In the genomic region with DNA sequence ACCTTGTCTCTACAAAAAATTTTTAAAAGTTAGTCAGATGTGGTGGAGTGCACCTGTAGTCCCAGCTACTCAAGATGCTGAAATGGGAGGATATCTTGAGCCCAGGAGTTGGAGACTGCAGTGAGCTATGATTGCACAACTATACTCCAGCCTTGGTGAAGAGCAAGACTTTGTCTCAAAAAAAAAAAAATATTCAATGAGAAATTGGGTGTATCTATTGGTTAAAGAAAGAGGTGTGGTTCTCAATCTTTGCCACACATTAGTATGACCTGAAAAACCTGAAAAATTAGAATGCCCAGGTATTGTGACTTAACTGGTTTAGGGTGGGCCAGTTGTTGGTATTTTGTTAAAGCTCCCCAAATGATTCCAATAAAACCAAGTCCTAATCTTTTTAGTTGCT, we compare ENCODE assay signal across 25 cellular contexts. TPM values are rescaled to one million over a fixed set of nuclear protein-coding genes. Genes with fewer than 3 reads are reported as not detected.
"Had no signal": no experiment of that assay in that cellular context is flagged by ENCODE, and none has a peak within 500 bp of the region (broad histone marks: within the 10 kb centered on the region; RNA-seq: fewer than 3 reads in every experiment).

No MANE protein-coding gene starts in this region.

- H3K36me3 ChIP-seq: heart left ventricle, sigmoid colon, tibial nerve had no signal

- H3K4me3 ChIP-seq: heart left ventricle, lung, sigmoid colon, skin epidermis, testis, tibial nerve had no signal

- ATAC-seq: effector memory CD8-positive, alpha-beta T cell; heart left ventricle; left colon; left ventricle myocardium superior; stimulated activated naive B cell treated with anti-CD40 and anti-IgM and Interleukin-4, amounts not matched to agents 10 μg/mL and 1 μg/mL and 100 μg/mL, for 72 hours; stimulated activated naive CD8-positive, alpha-beta T cell treated with anti-CD3 and anti-CD28 coated beads, Interleukin-15, amount 100 ng/mL, for 72 hours had no signal

- DNase-seq: effector memory CD8-positive, alpha-beta T cell; heart left ventricle; hippocampal formation; left colon; left ventricle myocardium superior; mesendoderm; naive B cell; posterior cingulate gyrus; sigmoid colon; stimulated activated CD4-positive, alpha-beta T cell treated with anti-CD3 and anti-CD28 coated beads, Interleukin-2, amount 100 ng/mL, for 24 hours; stimulated activated CD4-positive, alpha-beta T cell treated with anti-CD3 and anti-CD28 coated beads, Interleukin-4, amount 100 ng/mL, for 4 hours; stimulated activated naive B cell treated with anti-CD40 and anti-IgM and Interleukin-4, amounts not matched to agents 10 μg/mL and 1 μg/mL and 100 μg/mL, for 72 hours; stimulated activated naive CD8-positive, alpha-beta T cell treated with anti-CD3 and anti-CD28 coated beads, Interleukin-15, amount 100 ng/mL, for 72 hours; testis had no signal

- H3K27ac ChIP-seq: heart left ventricle, sigmoid colon, skin epidermis, testis, tibial nerve had no signal

- H3K9me3 ChIP-seq: sigmoid colon, testis had no signal

- H3K4me1 ChIP-seq: heart left ventricle, sigmoid colon, testis, tibial nerve had no signal

- H3K27me3 ChIP-seq: heart left ventricle, sigmoid colon, testis, tibial nerve had no signal

RNA-seq across cellular contexts. Expression of a gene that starts 32.4 kb away (rescaled TPM):
- total RNA-seq: fibroblast of lung, frontal cortex, glomerular endothelial cell, heart left ventricle, kidney epithelial cell, left colon, left ventricle myocardium superior, lung, omental fat pad, pulmonary artery endothelial cell, sigmoid colon, subcutaneous adipose tissue, tibial nerve, ureter had no signal
- polyA plus RNA-seq: fibroblast of lung, heart left ventricle, lung, sigmoid colon had no signal
